In genomic region chrX:150692296-150692695, GRCh38 we compare ENCODE assay signal across 8 cellular contexts. TPM values are rescaled to one million over a fixed set of nuclear protein-coding genes. Genes with fewer than 3 reads are reported as not detected.
DNase-seq lines count a peak whose midpoint lies in the region; ATAC-seq and TF ChIP-seq lines count a peak whose summit lies in the region.

No MANE protein-coding gene starts in this region.

- no peak overlapping the region for H4K91ac ChIP-seq in neuronal stem cell (ENCODE audit: low read depth, low read length, poor library complexity)

- TF ChIP-seq POLR2A in thyroid gland (IDR thresholded peaks at IDR 0.05), result no peak
- TF ChIP-seq POLR2A in testis (IDR thresholded peaks at IDR 0.05), result no peak

- no peaks in the 10 kb centered on the region for H3K27me3 ChIP-seq in Panc1 (ENCODE audit: control insufficient read depth, insufficient read depth, low read length)
- H3K27me3 ChIP-seq in ectodermal cell (ENCODE audit: control insufficient read depth, insufficient read depth, low read length, poor library complexity, severe bottlenecking), result no peaks in the 10 kb centered on the region
- H3K27me3 ChIP-seq in neuronal stem cell (ENCODE audit: control insufficient read depth in 3 of 3, insufficient read depth in 3 of 3, low read depth in 1 of 3, low read length in 3 of 3), result no peaks in the 10 kb centered on the region
- no peaks in the 10 kb centered on the region for H3K27me3 ChIP-seq in thyroid gland
- no peaks in the 10 kb centered on the region for H3K27me3 ChIP-seq in testis

- intact Hi-C loops in Panc1 (cut with micrococcal nuclease; ENCODE audit: unreplicated experiment), result no loop called here
- intact Hi-C loops in thyroid gland (cut with DNase I), result no loop called here
- intact Hi-C loops in testis (cut with DNase I; ENCODE audit: low total_unique reads), result no loop called here

- no peak overlapping the region for H2AK5ac ChIP-seq in neuronal stem cell (ENCODE audit: low read depth, low read length)

- H3K4me1 ChIP-seq in ES-I3 (ENCODE audit: insufficient read depth, low read length) (peaks cover 7% of the 10 kb centered on the region), Panc1 (ENCODE audit: control insufficient read depth, insufficient read depth, low read length) (peaks cover 13% of the 10 kb centered on the region), ectodermal cell (ENCODE audit: control insufficient read depth, insufficient read depth, low read length) (peaks cover 6% of the 10 kb centered on the region), neuronal stem cell (ENCODE audit: control insufficient read depth in 2 of 2, insufficient read depth in 1 of 2, low read depth in 1 of 2, low read length in 2 of 2) (peaks cover 3 to 6% of the 10 kb centered on the region in 2 donors), thyroid gland (peaks cover 0 to 10% of the 10 kb centered on the region in 2 donors), testis (no peaks in the 10 kb centered on the region)

- no peak overlapping the region for H3K18ac ChIP-seq in neuronal stem cell (ENCODE audit: low read length)

- WGBS in ectodermal cell, 2 experiments, result 87 to 100% methylated on average over 1 to 4 of the region's 5 CpGs
- no CpG with 5 or more reads among the region's 5 CpGs for WGBS in neuronal stem cell (ENCODE audit: extremely low coverage in 2 of 2, insufficient read length in 2 of 2, insufficient replicate concordance in 1 of 2), 2 donors
- WGBS in thyroid gland, 2 donors, result 64 to 70% methylated on average over 4 to 5 of the region's 5 CpGs
- 16 to 41% methylated on average over 5 of the region's 5 CpGs for WGBS in testis, 2 donors

- H3K4me3 ChIP-seq in Panc1 (ENCODE audit: low read depth in 2 of 2, low read length in 2 of 2) (peak overlapping the region; percentile 67 to 75), ectodermal cell (ENCODE audit: insufficient read depth, low read depth, low read length) (peak overlapping the region; percentile 34), neuronal stem cell (ENCODE audit: low read length in 2 of 2) (peak overlapping the region in 1 of 2 donors; percentile 58), thyroid gland (replicated peaks in 1 of 3) (peak overlapping the region in 1 of 3 donors; percentile 39), testis (no peak overlapping the region)

- H3K23ac ChIP-seq in neuronal stem cell (ENCODE audit: low read depth, low read length, poor library complexity), result no peak overlapping the region

- TF ChIP-seq CTCF in Panc1 (IDR thresholded peaks at IDR 0.05) (no peak), thyroid gland (IDR thresholded peaks at IDR 0.05) (no peak), testis (IDR thresholded peaks at IDR 0.05) (no peak)

- no peak overlapping the region for H4K8ac ChIP-seq in neuronal stem cell (ENCODE audit: low read depth, low read length)

- peak overlapping the region; percentile 77 for H3K27ac ChIP-seq in Panc1 (ENCODE audit: low read length)
- H3K27ac ChIP-seq in ectodermal cell (ENCODE audit: insufficient read depth, low read depth, low read length, poor library complexity, severe bottlenecking), result no peak overlapping the region
- no peak overlapping the region for H3K27ac ChIP-seq in neuronal stem cell (replicated peaks; ENCODE audit: low read length)
- H3K27ac ChIP-seq in thyroid gland, result no peak overlapping the region
- H3K27ac ChIP-seq in testis, result no peak overlapping the region

- peak overlapping the region; percentile 93 for H2AFZ ChIP-seq in neuronal stem cell (ENCODE audit: low read length)

- H3K14ac ChIP-seq in neuronal stem cell (ENCODE audit: low read length), result no peak overlapping the region

- H3K9ac ChIP-seq in ES-I3 (ENCODE audit: low read depth, low read length), result peak overlapping the region; percentile 58; the same call in 1 of the 2 replicates
- no peak overlapping the region for H3K9ac ChIP-seq in neuronal stem cell (ENCODE audit: low read depth, low read length, poor library complexity)

- H2BK12ac ChIP-seq in neuronal stem cell (ENCODE audit: low read length), result no peak overlapping the region

- no peak overlapping the region for H2BK120ac ChIP-seq in neuronal stem cell (ENCODE audit: low read depth, low read length)

- H3K79me1 ChIP-seq in neuronal stem cell (ENCODE audit: low read depth, low read length), result no peaks in the 10 kb centered on the region

- no peak overlapping the region for H2BK5ac ChIP-seq in neuronal stem cell (ENCODE audit: low read length)

- CTCF ChIA-PET in Panc1 (lab: Charles Lee), result no interaction called here

- in situ Hi-C loops in Panc1 (cut with HindIII; ENCODE audit: low pct_unique_long_range_greater_than_20kb, low sequenced_read_pairs), result no loop called here

- H3K4ac ChIP-seq in neuronal stem cell (ENCODE audit: low read length), result no peak overlapping the region

- H3K4me2 ChIP-seq in neuronal stem cell (ENCODE audit: insufficient read depth, low read length, poor library complexity, severe bottlenecking), result no peak overlapping the region

- no peak for DNase-seq in Panc1 (ENCODE audit: low read depth, low spot score)
- no peak for DNase-seq in neuronal stem cell (ENCODE audit: low spot score)
- DNase-seq in NCI-H774 (lab: John Stamatoyannopoulos, UW), result no peak
- no peak for DNase-seq in cerebellar cortex (ENCODE audit: low spot score)
- DNase-seq in thyroid gland, result no peak
- DNase-seq in testis, result no peak

- H2BK15ac ChIP-seq in neuronal stem cell (ENCODE audit: low read length), result no peak overlapping the region

- ATAC-seq in Panc1, result no peak

- H3K9me3 ChIP-seq in ES-I3 (ENCODE audit: control insufficient read depth, insufficient read depth, low read length), result no peaks in the 10 kb centered on the region; the same call in 1 of the 2 replicates
- H3K9me3 ChIP-seq in Panc1 (ENCODE audit: control insufficient read depth, insufficient read depth, low read depth, low read length), result no peaks in the 10 kb centered on the region; the same call in 1 of the 2 replicates
- no peaks in the 10 kb centered on the region for H3K9me3 ChIP-seq in ectodermal cell (ENCODE audit: control insufficient read depth, low read length)
- no peaks in the 10 kb centered on the region for H3K9me3 ChIP-seq in neuronal stem cell (replicated peaks in 1 of 2; ENCODE audit: control insufficient read depth in 2 of 2, insufficient read depth in 1 of 2, low read depth in 1 of 2, low read length in 2 of 2)
- no peaks in the 10 kb centered on the region for H3K9me3 ChIP-seq in thyroid gland
- no peaks in the 10 kb centered on the region for H3K9me3 ChIP-seq in testis

- BruUV-seq in Panc1 (replicated peaks; lab: Mats Ljungman, UMichigan), result no TSS peak

- POLR2A ChIA-PET in Panc1 (lab: Charles Lee), result interaction anchor here (0.5 kb wide), 1 partner anchor 113 kb away, joined by 3 read pairs; no protein-coding TSS in a partner anchor

- H3K36me3 ChIP-seq in ES-I3 (ENCODE audit: insufficient read depth, low read length) (no peaks in the 10 kb centered on the region), Panc1 (ENCODE audit: control insufficient read depth, insufficient read depth, low read length) (no peaks in the 10 kb centered on the region), ectodermal cell (ENCODE audit: control insufficient read depth, insufficient read depth, low read length) (no peaks in the 10 kb centered on the region), neuronal stem cell (replicated peaks in 1 of 2; ENCODE audit: control insufficient read depth in 2 of 2, insufficient read depth in 2 of 2, low read length in 2 of 2) (no peaks in the 10 kb centered on the region), thyroid gland (no peaks in the 10 kb centered on the region), testis (ENCODE audit: low read depth, missing control alignments) (no peaks in the 10 kb centered on the region)

RNA-seq across cellular contexts. Expression of gene MTMR1, which starts 0.9 kb away (rescaled TPM):
- 36.1 TPM for total RNA-seq in Panc1 (2021; ENCODE audit: unreplicated experiment)
- 22.7 TPM for polyA plus RNA-seq in Panc1 (2012; ENCODE audit: insufficient read length)
- 19.6 TPM for polyA plus RNA-seq in ectodermal cell (2013, experiment 1 of 4)
- polyA plus RNA-seq in ectodermal cell (2013, experiment 2 of 4), result 21.5 TPM
- 12.7 TPM for polyA plus RNA-seq in ectodermal cell (2013, experiment 3 of 4)
- 14.6 TPM for polyA plus RNA-seq in ectodermal cell (2013, experiment 4 of 4)
- 13.4 TPM for polyA plus RNA-seq in neuronal stem cell (2013, experiment 1 of 2)
- polyA plus RNA-seq in neuronal stem cell (2013, experiment 2 of 2), result 13.9 TPM
- 10 to 100 TPM; 17.6 to 28.4 (median 24.6) TPM for total RNA-seq in thyroid gland
- 10 to 100 TPM; 50.3 to 57.2 TPM for total RNA-seq in testis
- polyA plus RNA-seq in testis (ENCODE audit: insufficient read depth, low read depth, low replicate concordance), result 26.1 TPM

Comparison
In these comparisons a context has a peak if more than half of its experiments do, and no peak if none do; other contexts are left out.
1. H3K4me3 ChIP-seq: peak in Panc1 (2 of 2) and ectodermal cell (single experiment); none in testis (0 of 2).